Comparison of ENCODE assay signal across 19 cellular contexts in genomic region chr14:77549451-77549850, GRCh38. TPM values are rescaled to one million over a fixed set of nuclear protein-coding genes. Genes with fewer than 3 reads are reported as not detected.
A peak's percentile ranks its signal among the peaks of the same experiment; 100 is the strongest.
DNase-seq lines count a peak whose midpoint lies in the region; ATAC-seq and TF ChIP-seq lines count a peak whose summit lies in the region.
"Had no signal": no experiment of that assay in that cellular context is flagged by ENCODE, and none has a peak within 500 bp of the region (broad histone marks: within the 10 kb centered on the region; RNA-seq: fewer than 3 reads in every experiment).

No MANE protein-coding gene starts in this region.

- no peak overlapping the region for H3K4me2 ChIP-seq in osteoblast (ENCODE audit: insufficient read depth, low read length)
- H3K4me2 ChIP-seq: A549 had no signal

- in situ Hi-C loops in KBM-7 (cut with MboI; ENCODE audit: low pct_unique_long_range_greater_than_20kb, low sequenced_read_pairs), result no loop called here

- H3K9ac ChIP-seq in endodermal cell (ENCODE audit: extremely low read depth, low read length, poor library complexity, severe bottlenecking), result no peak overlapping the region

- H3K27me3 ChIP-seq in endodermal cell (ENCODE audit: control insufficient read depth, insufficient read depth, low read length, poor library complexity, severe bottlenecking) (no peaks in the 10 kb centered on the region), osteoblast (ENCODE audit: insufficient read depth, low read length) (no peaks in the 10 kb centered on the region)

- H3K4me1 Mint-ChIP-seq in endodermal cell, result peaks cover 24% of the 10 kb centered on the region

- DNase-seq in EH (ENCODE audit: low read depth) (peak; percentile 32), endodermal cell (peak; percentile 47), myocyte (ENCODE audit: low read depth) (peak; percentile 18), osteoblast (ENCODE audit: insufficient read length, low spot score, missing footprints) (no peak), KBM-7 (no peak), DMS 273 treated with DMSO at 0.1 percent for 48 hours (lab: John Stamatoyannopoulos, UW) (no peak)
- DNase-seq in stimulated activated CD4-positive, alpha-beta T cell treated with anti-CD3 and anti-CD28 coated beads, Interleukin-4, amount 100 ng/mL, for 24 hours, result no peak
- DNase-seq: AML-193; CD4-positive, alpha-beta memory T cell; DMS53; DND-41; HCEC 1CT had no signal

- peaks cover 38% of the 10 kb centered on the region for H3K79me2 ChIP-seq in osteoblast (ENCODE audit: insufficient read depth, low read length)

- 93% methylated on average over 1 of the region's 1 CpG; no CpG with 5 or more reads in 1 of the 2 experiments for WGBS in endodermal cell (ENCODE audit: insufficient coverage in 1 of 2, insufficient read length in 1 of 2), 2 experiments

- no peak overlapping the region for H2AFZ ChIP-seq in osteoblast (ENCODE audit: low read length)

- TF ChIP-seq CTCF in endodermal cell (conservative IDR thresholded peaks at IDR 0.05) (no peak), osteoblast (IDR thresholded peaks at IDR 0.05; ENCODE audit: extremely low read depth, low read depth, low read length) (no peak)

- no peak for ATAC-seq in HG03135 (IDR thresholded peaks at IDR 0.05; ENCODE audit: unreplicated experiment)
- ATAC-seq: A549, HepG2 had no signal

- no peak overlapping the region for H3K27ac Mint-ChIP-seq in endodermal cell
- H3K27ac Mint-ChIP-seq: CD4-positive, alpha-beta memory T cell; IgD-negative memory B cell had no signal

- H3K27ac ChIP-seq in endodermal cell (ENCODE audit: low read depth, low read length), result no peak overlapping the region
- peak overlapping the region; percentile 36 for H3K27ac ChIP-seq in osteoblast (ENCODE audit: low read depth, low read length)
- H3K27ac ChIP-seq: 22Rv1, A549 had no signal

- no peak overlapping the region for H3K4me3 Mint-ChIP-seq in endodermal cell
- H3K4me3 Mint-ChIP-seq: CD14-positive monocyte; CD4-positive, alpha-beta memory T cell; IgD-negative memory B cell had no signal

- no peak overlapping the region for H3K4me3 ChIP-seq in endodermal cell (ENCODE audit: low read length)
- no peak overlapping the region for H3K4me3 ChIP-seq in osteoblast (ENCODE audit: insufficient read depth, low read length)
- H3K4me3 ChIP-seq: A549 had no signal

- no peaks in the 10 kb centered on the region for H3K9me3 Mint-ChIP-seq in endodermal cell
- H3K9me3 Mint-ChIP-seq: CD14-positive monocyte; CD4-positive, alpha-beta memory T cell; IgD-negative memory B cell had no signal

- peaks cover 47% of the 10 kb centered on the region for H3K36me3 ChIP-seq in endodermal cell (ENCODE audit: control insufficient read depth, insufficient read depth, low read length)
- H3K36me3 ChIP-seq in osteoblast (ENCODE audit: insufficient read depth, low read length), result peaks cover 62% of the 10 kb centered on the region

- peaks cover 60% of the 10 kb centered on the region for H3K36me3 Mint-ChIP-seq in endodermal cell (ENCODE audit: low read depth)

- H4K20me1 ChIP-seq in osteoblast (ENCODE audit: insufficient read depth, low read length), result peaks cover 6% of the 10 kb centered on the region

- H3K27me3 Mint-ChIP-seq in endodermal cell (ENCODE audit: insufficient read depth), result no peaks in the 10 kb centered on the region
- H3K27me3 Mint-ChIP-seq: CD4-positive, alpha-beta memory T cell; IgD-negative memory B cell had no signal

- H3K4me1 ChIP-seq in endodermal cell (ENCODE audit: control insufficient read depth, insufficient read depth, low read length) (no peaks in the 10 kb centered on the region), osteoblast (ENCODE audit: insufficient read depth, low read length) (no peaks in the 10 kb centered on the region)
- H3K4me1 ChIP-seq: A549 had no signal

- no peaks in the 10 kb centered on the region for H3K9me3 ChIP-seq in endodermal cell (ENCODE audit: control insufficient read depth, low read length)
- H3K9me3 ChIP-seq in osteoblast (ENCODE audit: low read depth, low read length), result no peaks in the 10 kb centered on the region
- H3K9me3 ChIP-seq: A549 had no signal

RNA-seq across cellular contexts. Expression of gene ISM2, which starts 50.8 kb away (rescaled TPM):
- total RNA-seq in endodermal cell (1 to 10 TPM; 1.3 to 1.6 TPM), myocyte (0.05 TPM in 1 of 2 replicates, not detected in the other), osteoblast (not detected in 2 replicates)
- polyA plus RNA-seq in endodermal cell (2013, experiment 1 of 2), result 0.28 TPM
- polyA plus RNA-seq in endodermal cell (2013, experiment 2 of 2), result 0.12 TPM
- 0.11 TPM for polyA plus RNA-seq in myocyte (2012)
- total RNA-seq: CD4-positive, alpha-beta memory T cell; H4 had no signal
- polyA plus RNA-seq: CD14-positive monocyte; CD4-positive, alpha-beta memory T cell; IgD-negative memory B cell had no signal

Comparison
In these comparisons a context has a peak if more than half of its experiments do, and no peak if none do; other contexts are left out.
1. DNase-seq: peak in EH (single experiment), endodermal cell (single experiment) and myocyte (single experiment); none in osteoblast (single experiment), stimulated activated CD4-positive, alpha-beta T cell treated with anti-CD3 and anti-CD28 coated beads, Interleukin-4, amount 100 ng/mL, for 24 hours (single experiment), KBM-7 (single experiment) and DMS 273 treated with DMSO at 0.1 percent for 48 hours (single experiment).